Comparison of ENCODE assay signal across 9 cellular contexts in the genomic region with DNA sequence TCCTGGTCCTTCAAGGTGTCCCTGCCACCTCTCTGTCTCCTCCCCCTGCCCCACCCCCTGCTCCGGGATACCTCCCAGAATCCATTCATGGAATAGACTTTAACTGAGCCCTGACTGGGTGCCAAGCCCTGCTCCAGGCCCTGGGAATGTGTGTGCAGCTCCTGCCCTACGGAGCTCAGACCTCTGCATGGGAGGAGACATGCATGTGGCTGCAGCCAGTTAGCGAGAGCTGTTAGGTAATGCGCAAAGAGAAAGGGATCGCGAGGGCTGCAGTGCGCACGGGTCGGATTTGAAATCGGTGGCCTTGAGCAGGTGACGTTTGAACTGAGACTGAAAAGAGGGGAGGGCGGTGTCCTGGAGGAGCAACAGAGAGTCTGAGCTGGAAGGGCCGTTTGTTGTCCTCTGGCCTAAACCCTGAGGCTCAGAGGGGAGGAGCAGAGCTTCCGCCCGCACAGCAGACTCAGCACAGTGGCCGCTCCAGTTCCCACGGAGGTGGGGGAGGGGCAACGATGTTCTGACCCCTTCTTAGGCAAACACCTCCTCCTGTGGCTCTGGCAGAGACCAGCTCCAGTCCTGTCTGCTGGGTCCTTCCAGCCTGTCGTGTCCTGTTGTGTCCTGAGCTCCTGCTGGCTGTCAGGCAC. TPM values are rescaled to one million over a fixed set of nuclear protein-coding genes. Genes with fewer than 3 reads are reported as not detected.
DNase-seq lines count a peak whose midpoint lies in the region; ATAC-seq and TF ChIP-seq lines count a peak whose summit lies in the region.
"Had no signal": no experiment of that assay in that cellular context is flagged by ENCODE, and none has a peak within 500 bp of the region (broad histone marks: within the 10 kb centered on the region; RNA-seq: fewer than 3 reads in every experiment).

No MANE protein-coding gene starts in this region.

- H3K9me3 ChIP-seq in fibroblast of lung (ENCODE audit: control insufficient read depth, insufficient read depth, low read depth, low read length) (no peaks in the 10 kb centered on the region), neural cell (ENCODE audit: low read length) (no peaks in the 10 kb centered on the region)

- no peak for ATAC-seq in natural killer cell treated with Interleukin-12 subunit alpha and Interleukin-12 subunit beta and Interleukin-15 and Interleukin-18, amount 100 ng/mL, for 72 hours
- no peak for ATAC-seq in HG03457 (IDR thresholded peaks at IDR 0.05; ENCODE audit: unreplicated experiment)
- no peak for ATAC-seq in HG02798 (IDR thresholded peaks at IDR 0.05; ENCODE audit: poor library complexity, unreplicated experiment)

- no peaks in the 10 kb centered on the region for H3K9me3 Mint-ChIP-seq in natural killer cell treated with Interleukin-12 subunit alpha and Interleukin-12 subunit beta and Interleukin-15 and Interleukin-18, amount 100 ng/mL, for 72 hours

- H3K27ac Mint-ChIP-seq in natural killer cell treated with Interleukin-12 subunit alpha and Interleukin-12 subunit beta and Interleukin-15 and Interleukin-18, amount 100 ng/mL, for 72 hours, result no peak overlapping the region

- H3K36me3 ChIP-seq in fibroblast of lung (ENCODE audit: control insufficient read depth, insufficient read depth, low read length) (no peaks in the 10 kb centered on the region), neural cell (ENCODE audit: insufficient read depth, low read length) (no peaks in the 10 kb centered on the region)

- H3K4me2 ChIP-seq in fibroblast of lung (ENCODE audit: extremely low read depth, insufficient read depth, low read length) (no peak overlapping the region), neural cell (ENCODE audit: low read length) (no peak overlapping the region)

- H3K4me1 ChIP-seq in fibroblast of lung (ENCODE audit: control insufficient read depth, extremely low read depth, insufficient read depth, low read length), result peaks cover 17% of the 10 kb centered on the region

- TF ChIP-seq EP300 in neural cell (conservative IDR thresholded peaks at IDR 0.05; ENCODE audit: poor library complexity, severe bottlenecking), result no peak

- no peak for TF ChIP-seq RAD21 in neural cell (conservative IDR thresholded peaks at IDR 0.05)

- H2AFZ ChIP-seq in fibroblast of lung (ENCODE audit: low read length), result peak overlapping the region; percentile 74
- no peak overlapping the region for H2AFZ ChIP-seq in neural cell (ENCODE audit: low read depth, low read length)

- TF ChIP-seq CTCF in C4-2B (conservative IDR thresholded peaks at IDR 0.05), result no peak
- no peak for TF ChIP-seq CTCF in fibroblast of lung (conservative IDR thresholded peaks at IDR 0.05 in 1 of 2, IDR thresholded peaks at IDR 0.05 in 1 of 2; ENCODE audit: low read depth in 1 of 2, low read length in 2 of 2)
- no peak for TF ChIP-seq CTCF in neural cell (IDR thresholded peaks at IDR 0.05; ENCODE audit: poor library complexity, severe bottlenecking)

- H3K79me2 ChIP-seq in fibroblast of lung (ENCODE audit: control insufficient read depth, insufficient read depth, low read length), result no peaks in the 10 kb centered on the region
- H3K79me2 ChIP-seq in neural cell (replicated peaks; ENCODE audit: insufficient read depth, low read length), result no peaks in the 10 kb centered on the region

- no peaks in the 10 kb centered on the region for H4K20me1 ChIP-seq in fibroblast of lung (ENCODE audit: control insufficient read depth, extremely low read depth, insufficient read depth, low read length)
- H4K20me1 ChIP-seq in neural cell (ENCODE audit: insufficient read depth), result no peaks in the 10 kb centered on the region

- H3K27me3 ChIP-seq in fibroblast of lung (ENCODE audit: control insufficient read depth, insufficient read depth, low read length) (peaks cover 7% of the 10 kb centered on the region), neural cell (ENCODE audit: insufficient read depth, low read depth, low read length) (no peaks in the 10 kb centered on the region)

- peak; percentile 58 for DNase-seq in NCI-H774 (lab: John Stamatoyannopoulos, UW)
- DNase-seq in fibroblast of lung (ENCODE audit: low read depth in 2 of 2), result peak; percentile 23 to 45
- DNase-seq in natural killer cell treated with Interleukin-12 subunit alpha and Interleukin-12 subunit beta and Interleukin-15 and Interleukin-18, amount 100 ng/mL, for 72 hours (ENCODE audit: low spot score), result no peak
- DNase-seq in activated CD4-positive, CD25-positive, alpha-beta regulatory T cell (lab: John Stamatoyannopoulos, UW), result no peak
- DNase-seq: NCI-H2107 had no signal

- H3K4me3 ChIP-seq in fibroblast of lung (replicated peaks in 1 of 4; ENCODE audit: control extremely low read depth in 1 of 4, insufficient read depth in 1 of 4, low read depth in 3 of 4, low read length in 4 of 4) (peak overlapping the region in 2 of 4 experiments; percentile 6 to 20), neural cell (ENCODE audit: low read length) (no peak overlapping the region)

- H3K27ac ChIP-seq in C4-2B (peak overlapping the region; percentile 85), fibroblast of lung (ENCODE audit: insufficient read depth, low read length) (no peak overlapping the region), neural cell (ENCODE audit: low read length) (no peak overlapping the region)

- H3F3A ChIP-seq in neural cell (ENCODE audit: insufficient read depth, low read length, poor library complexity, severe bottlenecking), result no peaks in the 10 kb centered on the region

- H3K36me3 Mint-ChIP-seq in natural killer cell treated with Interleukin-12 subunit alpha and Interleukin-12 subunit beta and Interleukin-15 and Interleukin-18, amount 100 ng/mL, for 72 hours, result no peaks in the 10 kb centered on the region

- H3K4me3 Mint-ChIP-seq in natural killer cell treated with Interleukin-12 subunit alpha and Interleukin-12 subunit beta and Interleukin-15 and Interleukin-18, amount 100 ng/mL, for 72 hours, result no peak overlapping the region

- H3K9ac ChIP-seq in fibroblast of lung (ENCODE audit: insufficient read depth, low read length), result no peak overlapping the region
- H3K9ac ChIP-seq in neural cell (ENCODE audit: low read length), result no peak overlapping the region

- no peaks in the 10 kb centered on the region for H3K4me1 Mint-ChIP-seq in natural killer cell treated with Interleukin-12 subunit alpha and Interleukin-12 subunit beta and Interleukin-15 and Interleukin-18, amount 100 ng/mL, for 72 hours (ENCODE audit: low read depth in 2 of 2)

- H3K27me3 Mint-ChIP-seq in natural killer cell treated with Interleukin-12 subunit alpha and Interleukin-12 subunit beta and Interleukin-15 and Interleukin-18, amount 100 ng/mL, for 72 hours, result no peaks in the 10 kb centered on the region

- no peaks in the 10 kb centered on the region for H3K9me2 ChIP-seq in neural cell (ENCODE audit: insufficient read depth, low read length)

TF ChIP-seq in neural cell, 6 proteins besides CTCF, POLR2A, EP300 and RAD21:
- TF ChIP-seq SMC3 (conservative IDR thresholded peaks at IDR 0.05; ENCODE audit: poor library complexity), result no peak
- peak; percentile 10 for TF ChIP-seq POLR2AphosphoS5 (IDR thresholded peaks at IDR 0.05)
- TF ChIP-seq MXI1 (conservative IDR thresholded peaks at IDR 0.05; ENCODE audit: poor library complexity, severe bottlenecking), result no peak
- TF ChIP-seq, protein P1, sequence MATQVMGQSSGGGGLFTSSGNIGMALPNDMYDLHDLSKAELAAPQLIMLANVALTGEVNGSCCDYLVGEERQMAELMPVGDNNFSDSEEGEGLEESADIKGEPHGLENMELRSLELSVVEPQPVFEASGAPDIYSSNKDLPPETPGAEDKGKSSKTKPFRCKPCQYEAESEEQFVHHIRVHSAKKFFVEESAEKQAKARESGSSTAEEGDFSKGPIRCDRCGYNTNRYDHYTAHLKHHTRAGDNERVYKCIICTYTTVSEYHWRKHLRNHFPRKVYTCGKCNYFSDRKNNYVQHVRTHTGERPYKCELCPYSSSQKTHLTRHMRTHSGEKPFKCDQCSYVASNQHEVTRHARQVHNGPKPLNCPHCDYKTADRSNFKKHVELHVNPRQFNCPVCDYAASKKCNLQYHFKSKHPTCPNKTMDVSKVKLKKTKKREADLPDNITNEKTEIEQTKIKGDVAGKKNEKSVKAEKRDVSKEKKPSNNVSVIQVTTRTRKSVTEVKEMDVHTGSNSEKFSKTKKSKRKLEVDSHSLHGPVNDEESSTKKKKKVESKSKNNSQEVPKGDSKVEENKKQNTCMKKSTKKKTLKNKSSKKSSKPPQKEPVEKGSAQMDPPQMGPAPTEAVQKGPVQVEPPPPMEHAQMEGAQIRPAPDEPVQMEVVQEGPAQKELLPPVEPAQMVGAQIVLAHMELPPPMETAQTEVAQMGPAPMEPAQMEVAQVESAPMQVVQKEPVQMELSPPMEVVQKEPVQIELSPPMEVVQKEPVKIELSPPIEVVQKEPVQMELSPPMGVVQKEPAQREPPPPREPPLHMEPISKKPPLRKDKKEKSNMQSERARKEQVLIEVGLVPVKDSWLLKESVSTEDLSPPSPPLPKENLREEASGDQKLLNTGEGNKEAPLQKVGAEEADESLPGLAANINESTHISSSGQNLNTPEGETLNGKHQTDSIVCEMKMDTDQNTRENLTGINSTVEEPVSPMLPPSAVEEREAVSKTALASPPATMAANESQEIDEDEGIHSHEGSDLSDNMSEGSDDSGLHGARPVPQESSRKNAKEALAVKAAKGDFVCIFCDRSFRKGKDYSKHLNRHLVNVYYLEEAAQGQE (IDR thresholded peaks at IDR 0.05; ENCODE audit: borderline replicate concordance), result no peak
TF ChIP-seq in neural cell: peak in this region for 1.

RNA-seq across cellular contexts. Expression of a gene that starts 19.8 kb away (rescaled TPM):
- total RNA-seq in fibroblast of lung, result under 0.01 and 0.17 TPM in 2 replicates
- polyA plus RNA-seq in fibroblast of lung (0.02 TPM in 1 of 2 replicates, not detected in the other), neural cell (12.4 and 14.6 TPM in 2 replicates)
- not detected in 2 replicates for polyA plus RNA-seq in fibroblast of lung (2012)
- polyA minus RNA-seq in fibroblast of lung (ENCODE audit: low replicate concordance) (not detected in 2 replicates), neural cell (11.8 and 16.1 TPM in 2 replicates)
- total RNA-seq in natural killer cell treated with Interleukin-12 subunit alpha and Interleukin-12 subunit beta and Interleukin-15 and Interleukin-18, amount 100 ng/mL, for 72 hours, result not detected

RNA-seq across cellular contexts. Expression of a gene that starts 58.8 kb away (rescaled TPM):
- 34.4 and 61.8 TPM in 2 replicates for total RNA-seq in fibroblast of lung
- polyA plus RNA-seq in fibroblast of lung (65.3 and 68.8 TPM in 2 replicates), neural cell (54.5 and 72.8 TPM in 2 replicates)
- 40.2 and 47.8 TPM in 2 replicates for polyA plus RNA-seq in fibroblast of lung (2012)
- polyA minus RNA-seq in fibroblast of lung (ENCODE audit: low replicate concordance) (115 and 120 TPM in 2 replicates), neural cell (70.8 and 84.4 TPM in 2 replicates)
- total RNA-seq in natural killer cell treated with Interleukin-12 subunit alpha and Interleukin-12 subunit beta and Interleukin-15 and Interleukin-18, amount 100 ng/mL, for 72 hours, result 10 to 100 TPM; 63.3 to 69.0 TPM

RNA-seq across cellular contexts. Expression of a gene that starts 59.0 kb away (rescaled TPM):
- 14.4 and 18.0 TPM in 2 replicates for total RNA-seq in fibroblast of lung
- 38.1 and 53.6 TPM in 2 replicates for polyA plus RNA-seq in fibroblast of lung
- polyA plus RNA-seq in fibroblast of lung (2012), result 39.6 and 42.7 TPM in 2 replicates
- polyA minus RNA-seq in fibroblast of lung (ENCODE audit: low replicate concordance), result 94.4 and 116 TPM in 2 replicates
- 80.2 and 82.5 TPM in 2 replicates for polyA plus RNA-seq in neural cell
- polyA minus RNA-seq in neural cell, result 46.7 and 60.4 TPM in 2 replicates
- total RNA-seq in natural killer cell treated with Interleukin-12 subunit alpha and Interleukin-12 subunit beta and Interleukin-15 and Interleukin-18, amount 100 ng/mL, for 72 hours, result 100 to 1,000 TPM; 101 to 132 TPM

Comparison
In these comparisons a context has a peak if more than half of its experiments do, and no peak if none do; other contexts are left out.
1. DNase-seq: peak in NCI-H774 (single experiment) and fibroblast of lung (2 of 2); none in natural killer cell treated with Interleukin-12 subunit alpha and Interleukin-12 subunit beta and Interleukin-15 and Interleukin-18, amount 100 ng/mL, for 72 hours (single experiment) and activated CD4-positive, CD25-positive, alpha-beta regulatory T cell (0 of 4).